Comparison of ENCODE assay signal across 1 cellular context in genomic region chr17:57873261-57874057, GRCh38.
TF ChIP-seq lines count a peak whose summit lies in the region.

No MANE protein-coding gene starts in this region.

TF ChIP-seq in endothelial cell of umbilical vein, 7 proteins besides CTCF, POLR2A, EP300 and RAD21:
- no peak for TF ChIP-seq JUN (IDR thresholded peaks at IDR 0.05; ENCODE audit: borderline replicate concordance, insufficient read depth, insufficient read length, low read depth)
- peak; percentile 66 for TF ChIP-seq POLR2AphosphoS5 (IDR thresholded peaks at IDR 0.05; ENCODE audit: insufficient read depth, low read depth, low read length)
TF ChIP-seq in endothelial cell of umbilical vein: peak in this region for 1.
